Comparison of ENCODE assay signal across 13 cellular contexts in the genomic region with DNA sequence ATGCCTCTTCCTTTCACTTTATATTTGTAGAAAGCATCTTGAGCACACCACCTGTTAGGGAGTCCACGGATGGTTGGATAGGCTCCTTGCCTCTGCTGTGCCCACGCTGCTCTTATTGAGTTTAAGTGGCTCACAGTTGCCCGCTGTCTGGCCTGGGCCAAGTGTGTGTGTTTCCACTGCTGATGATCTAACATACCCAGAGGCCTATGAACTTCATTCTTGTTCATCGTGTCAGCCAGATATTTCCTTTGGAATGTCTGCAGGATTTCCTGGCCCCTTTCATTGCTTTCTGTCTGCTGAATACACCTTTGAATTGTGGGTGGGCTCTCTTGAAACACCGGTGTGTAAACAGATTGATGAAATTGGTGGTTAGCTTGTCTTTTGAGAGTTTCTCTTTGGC. TPM values are rescaled to one million over a fixed set of nuclear protein-coding genes. Genes with fewer than 3 reads are reported as not detected.
DNase-seq lines count a peak whose midpoint lies in the region; ATAC-seq and TF ChIP-seq lines count a peak whose summit lies in the region.
"Had no signal": no experiment of that assay in that cellular context is flagged by ENCODE, and none has a peak within 500 bp of the region (broad histone marks: within the 10 kb centered on the region; RNA-seq: fewer than 3 reads in every experiment).

No MANE protein-coding gene starts in this region.

- H2AFZ ChIP-seq in Loucy (ENCODE audit: low read length) = no peak overlapping the region

- H3K9me3 Mint-ChIP-seq in mesothelial cell of epicardium = no peaks in the 10 kb centered on the region
- H3K9me3 Mint-ChIP-seq: T-helper 2 cell treated with Interferon-gamma antibody and Interleukin-4, amounts not matched to agents 5 μg/mL and 100 μg/mL, for 36 hours had no signal

- H3K27ac ChIP-seq in caudate nucleus (ENCODE audit: low read depth, low read length) = peak overlapping the region; percentile 8

- H3K4me3 Mint-ChIP-seq in mesothelial cell of epicardium = no peak overlapping the region
- H3K4me3 Mint-ChIP-seq: T-helper 2 cell treated with Interferon-gamma antibody and Interleukin-4, amounts not matched to agents 5 μg/mL and 100 μg/mL, for 36 hours had no signal

- peaks cover 5% of the 10 kb centered on the region for H3K36me3 Mint-ChIP-seq in mesothelial cell of epicardium

- H3K4me3 ChIP-seq in Loucy (ENCODE audit: low read length, poor library complexity, severe bottlenecking) = no peak overlapping the region

- H3K27ac Mint-ChIP-seq in mesothelial cell of epicardium = peak overlapping the region; percentile 91
- H3K27ac Mint-ChIP-seq: T-helper 2 cell treated with Interferon-gamma antibody and Interleukin-4, amounts not matched to agents 5 μg/mL and 100 μg/mL, for 36 hours had no signal

- H3K9ac ChIP-seq in Loucy (ENCODE audit: low read depth, low read length, poor library complexity, severe bottlenecking) = peak overlapping the region; percentile 79

- no peaks in the 10 kb centered on the region for H3K9me2 ChIP-seq in Loucy (replicated peaks; ENCODE audit: low read depth, low read length)

- H3K36me3 ChIP-seq in Loucy (ENCODE audit: insufficient read depth, low read length) = peaks cover 20% of the 10 kb centered on the region; the same call in 1 of the 2 replicates

- H3K4me1 Mint-ChIP-seq in mesothelial cell of epicardium = peaks cover 50% of the 10 kb centered on the region

- no peak for TF ChIP-seq CTCF in Loucy (conservative IDR thresholded peaks at IDR 0.05; ENCODE audit: low read length)
- TF ChIP-seq CTCF in mesothelial cell of epicardium (IDR thresholded peaks at IDR 0.05; ENCODE audit: unreplicated experiment) = no peak

- H3K27me3 ChIP-seq in Loucy (ENCODE audit: insufficient read depth, low read length, poor library complexity, severe bottlenecking) = no peaks in the 10 kb centered on the region

- no peaks in the 10 kb centered on the region for H3K9me3 ChIP-seq in Loucy (ENCODE audit: insufficient read depth, low read depth, low read length)

- peak; percentile 88 for DNase-seq in DMS79 treated with DMSO at 0.1 percent for 48 hours (lab: John Stamatoyannopoulos, UW)
- no peak for DNase-seq in caudate nucleus (lab: John Stamatoyannopoulos, UW)
- DNase-seq in mesothelial cell of epicardium (ENCODE audit: low spot score in 2 of 2, unreplicated experiment in 2 of 2) = no peak
- DNase-seq in CD1c-positive myeloid dendritic cell (ENCODE audit: extremely low spot score) = no peak
- DNase-seq in NCI-H2081 (lab: John Stamatoyannopoulos, UW) = no peak
- DNase-seq in T-helper 1 cell = no peak
- DNase-seq: activated CD8-positive, alpha-beta memory T cell treated with anti-CD3 and anti-CD28 coated beads, Interleukin-2, amount 50 U/mL, for 48 hours; DMS 273 treated with DMSO at 0.1 percent for 48 hours; NCI-H69; stimulated activated CD8-positive, alpha-beta memory T cell treated with anti-CD3 and anti-CD28 coated beads, Interleukin-4, amount 100 ng/mL, for 48 hours had no signal

- peak overlapping the region; percentile 26 for H3K4me2 ChIP-seq in Loucy (ENCODE audit: low read depth, low read length, poor library complexity, severe bottlenecking)

- peaks cover 66% of the 10 kb centered on the region for H3K4me1 ChIP-seq in Loucy (ENCODE audit: insufficient read depth, low read length, poor library complexity, severe bottlenecking)

- ATAC-seq in GM21528 (IDR thresholded peaks at IDR 0.05; ENCODE audit: low FRiP score, unreplicated experiment) = no peak

- peaks cover 89% of the 10 kb centered on the region for H3K79me2 ChIP-seq in Loucy (ENCODE audit: insufficient read depth, low read length)

- H3F3A ChIP-seq in Loucy (ENCODE audit: low read depth) = no peaks in the 10 kb centered on the region

- no peaks in the 10 kb centered on the region for H4K20me1 ChIP-seq in Loucy (ENCODE audit: insufficient read depth, low read length, poor library complexity, severe bottlenecking)

- H3K27me3 Mint-ChIP-seq in mesothelial cell of epicardium (ENCODE audit: low read depth) = no peaks in the 10 kb centered on the region

RNA-seq across cellular contexts. Expression of a gene that starts 46.6 kb away (rescaled TPM):
- total RNA-seq in mesothelial cell of epicardium = 38.0 to 43.7 TPM (median 42.0 TPM) in 3 replicates
